In the genomic region with DNA sequence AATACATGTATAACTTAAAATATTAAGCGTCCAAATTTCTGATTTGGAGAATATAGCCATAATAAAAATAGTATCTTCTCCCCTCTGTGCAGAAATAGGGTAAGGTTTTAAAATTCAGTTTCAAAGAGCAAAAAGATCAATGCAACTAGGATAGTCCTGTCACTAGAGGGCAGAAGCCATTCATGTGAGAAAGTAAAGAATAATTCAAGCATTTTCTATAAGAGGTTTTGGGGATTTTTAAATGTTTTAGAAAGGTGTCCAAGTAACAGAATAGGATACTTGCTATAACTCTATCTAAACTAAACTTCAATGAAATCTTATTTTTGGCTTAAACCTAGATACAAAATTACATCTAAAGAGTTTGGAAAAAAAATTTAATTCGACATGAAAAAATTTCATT, we compare ENCODE assay signal across 11 cellular contexts. TPM values are rescaled to one million over a fixed set of nuclear protein-coding genes. Genes with fewer than 3 reads are reported as not detected.
DNase-seq lines count a peak whose midpoint lies in the region; ATAC-seq, FAIRE-seq and TF ChIP-seq lines count a peak whose summit lies in the region.
"Had no signal": no experiment of that assay in that cellular context is flagged by ENCODE, and none has a peak within 500 bp of the region (broad histone marks: within the 10 kb centered on the region; RNA-seq: fewer than 3 reads in every experiment).

No MANE protein-coding gene starts in this region.

- no peaks in the 10 kb centered on the region for H3K9me3 Mint-ChIP-seq in activated CD8-positive, alpha-beta T cell treated with anti-CD3 and anti-CD28 coated beads for 36 hours
- no peaks in the 10 kb centered on the region for H3K9me3 Mint-ChIP-seq in activated CD8-positive, alpha-beta T cell treated with anti-CD3 and anti-CD28 coated beads, Interleukin-2, amount 10 ng/mL, durations not matched to agents 7 days and 5 days (ENCODE audit: insufficient read depth)

- no peak for DNase-seq in activated CD8-positive, alpha-beta T cell treated with anti-CD3 and anti-CD28 coated beads for 36 hours
- no peak for DNase-seq in activated CD8-positive, alpha-beta T cell treated with anti-CD3 and anti-CD28 coated beads, Interleukin-2, amount 10 ng/mL, durations not matched to agents 7 days and 5 days
- DNase-seq in NCI-H748 (lab: John Stamatoyannopoulos, UW; ENCODE audit: unreplicated experiment): peak; percentile 19
- no peak for DNase-seq in esophagus muscularis mucosa (ENCODE audit: extremely low spot score)
- peak; percentile 14 for DNase-seq in urothelium cell line (ENCODE audit: low spot score)
- DNase-seq in esophagus squamous epithelium (lab: John Stamatoyannopoulos, UW): no peak
- DNase-seq in uterus: no peak
- DNase-seq: activated gamma-delta T cell treated with Interleukin-2 at 50 U/mL for 16 hours, DMS79 had no signal

- WGBS in esophagus muscularis mucosa: 58% methylated on average over 2 of the region's 2 CpGs
- WGBS in esophagus squamous epithelium, 2 donors: 53 to 56% methylated on average over 2 of the region's 2 CpGs

- intact Hi-C loops in activated CD8-positive, alpha-beta T cell treated with anti-CD3 and anti-CD28 coated beads for 36 hours (cut with micrococcal nuclease): loop anchor here (10.0 kb wide), 1 partner anchor 173 kb away; no protein-coding TSS in a partner anchor
- intact Hi-C loops in esophagus muscularis mucosa (cut with DNase I) (no loop called here), esophagus squamous epithelium (cut with DNase I) (no loop called here), uterus (cut with DNase I; ENCODE audit: low total_unique reads) (no loop called here)

- no peak for TF ChIP-seq EP300 in esophagus muscularis mucosa (IDR thresholded peaks at IDR 0.05)

- POLR2A ChIA-PET in activated CD8-positive, alpha-beta T cell treated with anti-CD3 and anti-CD28 coated beads for 36 hours (lab: Charles Lee): no interaction called here
- POLR2A ChIA-PET in activated CD8-positive, alpha-beta T cell treated with anti-CD3 and anti-CD28 coated beads, Interleukin-2, amount 10 ng/mL, durations not matched to agents 7 days and 5 days (lab: Charles Lee): no interaction called here

- peak; percentile 34 for TF ChIP-seq CTCF in activated CD8-positive, alpha-beta T cell treated with anti-CD3 and anti-CD28 coated beads for 36 hours (IDR thresholded peaks at IDR 0.05)
- TF ChIP-seq CTCF in esophagus muscularis mucosa (IDR thresholded peaks at IDR 0.05) (peak in 2 of 3 experiments; percentile 7 to 15), esophagus squamous epithelium (IDR thresholded peaks at IDR 0.05) (peak in 1 of 6 experiments; percentile 19), uterus (IDR thresholded peaks at IDR 0.05) (no peak)

- no peaks in the 10 kb centered on the region for H3K36me3 Mint-ChIP-seq in activated CD8-positive, alpha-beta T cell treated with anti-CD3 and anti-CD28 coated beads for 36 hours (ENCODE audit: low read depth)
- no peaks in the 10 kb centered on the region for H3K36me3 Mint-ChIP-seq in activated CD8-positive, alpha-beta T cell treated with anti-CD3 and anti-CD28 coated beads, Interleukin-2, amount 10 ng/mL, durations not matched to agents 7 days and 5 days (ENCODE audit: low read depth)

- H3K4me1 ChIP-seq in esophagus muscularis mucosa (no peaks in the 10 kb centered on the region), esophagus squamous epithelium (no peaks in the 10 kb centered on the region), uterus (no peaks in the 10 kb centered on the region)

- H3K9me3 ChIP-seq in esophagus muscularis mucosa: no peaks in the 10 kb centered on the region
- no peaks in the 10 kb centered on the region for H3K9me3 ChIP-seq in esophagus squamous epithelium
- H3K9me3 ChIP-seq in uterus: no peaks in the 10 kb centered on the region

- no peak overlapping the region for H3K27ac ChIP-seq in esophagus muscularis mucosa (replicated peaks in 1 of 4)
- no peak overlapping the region for H3K27ac ChIP-seq in esophagus squamous epithelium
- no peak overlapping the region for H3K27ac ChIP-seq in uterus

- H3K27me3 ChIP-seq in esophagus muscularis mucosa (no peaks in the 10 kb centered on the region), esophagus squamous epithelium (no peaks in the 10 kb centered on the region), uterus (no peaks in the 10 kb centered on the region)

- no peak overlapping the region for H3K4me3 ChIP-seq in esophagus muscularis mucosa
- no peak overlapping the region for H3K4me3 ChIP-seq in esophagus squamous epithelium
- no peak overlapping the region for H3K4me3 ChIP-seq in uterus

- ATAC-seq in activated CD8-positive, alpha-beta T cell treated with anti-CD3 and anti-CD28 coated beads for 36 hours: no peak
- ATAC-seq in activated CD8-positive, alpha-beta T cell treated with anti-CD3 and anti-CD28 coated beads, Interleukin-2, amount 10 ng/mL, durations not matched to agents 7 days and 5 days: no peak
- ATAC-seq in HG03460 (IDR thresholded peaks at IDR 0.05; ENCODE audit: unreplicated experiment): no peak

- H3K27me3 Mint-ChIP-seq in activated CD8-positive, alpha-beta T cell treated with anti-CD3 and anti-CD28 coated beads for 36 hours: peaks cover under 1% of the 10 kb centered on the region
- no peaks in the 10 kb centered on the region for H3K27me3 Mint-ChIP-seq in activated CD8-positive, alpha-beta T cell treated with anti-CD3 and anti-CD28 coated beads, Interleukin-2, amount 10 ng/mL, durations not matched to agents 7 days and 5 days (ENCODE audit: low read depth)

- FAIRE-seq in urothelium cell line (lab: Jason Lieb, UNC): no peak

- H3K4me3 Mint-ChIP-seq in activated CD8-positive, alpha-beta T cell treated with anti-CD3 and anti-CD28 coated beads for 36 hours: no peak overlapping the region
- no peak overlapping the region for H3K4me3 Mint-ChIP-seq in activated CD8-positive, alpha-beta T cell treated with anti-CD3 and anti-CD28 coated beads, Interleukin-2, amount 10 ng/mL, durations not matched to agents 7 days and 5 days

- CTCF ChIA-PET in activated CD8-positive, alpha-beta T cell treated with anti-CD3 and anti-CD28 coated beads for 36 hours (lab: Charles Lee): interaction anchor here (0.7 kb wide), 1 partner anchor 381 kb away, joined by 3 read pairs; no protein-coding TSS in a partner anchor
- CTCF ChIA-PET in activated CD8-positive, alpha-beta T cell treated with anti-CD3 and anti-CD28 coated beads, Interleukin-2, amount 10 ng/mL, durations not matched to agents 7 days and 5 days (lab: Charles Lee): interaction anchor here (0.6 kb wide), 1 partner anchor 11 kb away, joined by 3 read pairs; no protein-coding TSS in a partner anchor

- no peak for TF ChIP-seq POLR2A in esophagus muscularis mucosa (IDR thresholded peaks at IDR 0.05; ENCODE audit: low read depth)
- no peak for TF ChIP-seq POLR2A in esophagus squamous epithelium (IDR thresholded peaks at IDR 0.05)
- no peak for TF ChIP-seq POLR2A in uterus (IDR thresholded peaks at IDR 0.05)

- no peaks in the 10 kb centered on the region for H3K36me3 ChIP-seq in esophagus muscularis mucosa
- no peaks in the 10 kb centered on the region for H3K36me3 ChIP-seq in esophagus squamous epithelium
- H3K36me3 ChIP-seq in uterus: no peaks in the 10 kb centered on the region

- no peak overlapping the region for H3K27ac Mint-ChIP-seq in activated CD8-positive, alpha-beta T cell treated with anti-CD3 and anti-CD28 coated beads for 36 hours
- H3K27ac Mint-ChIP-seq in activated CD8-positive, alpha-beta T cell treated with anti-CD3 and anti-CD28 coated beads, Interleukin-2, amount 10 ng/mL, durations not matched to agents 7 days and 5 days: no peak overlapping the region

- no peaks in the 10 kb centered on the region for H3K4me1 Mint-ChIP-seq in activated CD8-positive, alpha-beta T cell treated with anti-CD3 and anti-CD28 coated beads for 36 hours (ENCODE audit: low read depth)
- no peaks in the 10 kb centered on the region for H3K4me1 Mint-ChIP-seq in activated CD8-positive, alpha-beta T cell treated with anti-CD3 and anti-CD28 coated beads, Interleukin-2, amount 10 ng/mL, durations not matched to agents 7 days and 5 days (ENCODE audit: low read depth)

RNA-seq across cellular contexts. Expression of a gene that starts 50.3 kb away (rescaled TPM):
- not detected for total RNA-seq in activated CD8-positive, alpha-beta T cell treated with anti-CD3 and anti-CD28 coated beads for 36 hours
- not detected for total RNA-seq in activated CD8-positive, alpha-beta T cell treated with anti-CD3 and anti-CD28 coated beads, Interleukin-2, amount 10 ng/mL, durations not matched to agents 7 days and 5 days
- total RNA-seq in esophagus muscularis mucosa (not detected), esophagus squamous epithelium (not detected), uterus (1 to 10 TPM in 1 of 4 donors, not detected in 3; 1.2 TPM)
- total RNA-seq: ureter had no signal

Comparison
In these comparisons a context has a peak if more than half of its experiments do, and no peak if none do; other contexts are left out.
1. DNase-seq: peak in NCI-H748 (single experiment) and urothelium cell line (single experiment); none in activated CD8-positive, alpha-beta T cell treated with anti-CD3 and anti-CD28 coated beads for 36 hours (single experiment), activated CD8-positive, alpha-beta T cell treated with anti-CD3 and anti-CD28 coated beads, Interleukin-2, amount 10 ng/mL, durations not matched to agents 7 days and 5 days (single experiment), esophagus muscularis mucosa (single experiment), esophagus squamous epithelium (single experiment) and uterus (0 of 2).
2. CTCF ChIP-seq: peak in activated CD8-positive, alpha-beta T cell treated with anti-CD3 and anti-CD28 coated beads for 36 hours (single experiment) and esophagus muscularis mucosa (2 of 3); none in uterus (0 of 4).